In genomic region chr3:14377838-14378169, GRCh38 we compare ENCODE assay signal across 8 cellular contexts. TPM values are rescaled to one million over a fixed set of nuclear protein-coding genes. Genes with fewer than 3 reads are reported as not detected.
A peak's percentile ranks its signal among the peaks of the same experiment; 100 is the strongest.
DNase-seq lines count a peak whose midpoint lies in the region; ATAC-seq and TF ChIP-seq lines count a peak whose summit lies in the region.

No MANE protein-coding gene starts in this region.

- no peak overlapping the region for H3K4me3 Mint-ChIP-seq in CD4-positive, alpha-beta T cell
- H3K4me3 Mint-ChIP-seq in T-helper 17 cell: no peak overlapping the region

- peaks cover 17% of the 10 kb centered on the region for H3K4me1 Mint-ChIP-seq in CD4-positive, alpha-beta T cell (ENCODE audit: low read depth)
- peaks cover 20% of the 10 kb centered on the region for H3K4me1 Mint-ChIP-seq in T-helper 17 cell

- H3K4me1 ChIP-seq in lung (ENCODE audit: control insufficient read depth in 2 of 2, insufficient read depth in 2 of 2, low read length in 2 of 2): peaks cover 0 to 8% of the 10 kb centered on the region in 2 donors

- no peak overlapping the region for H3K4me3 ChIP-seq in lung

- no peaks in the 10 kb centered on the region for H3K9me3 Mint-ChIP-seq in CD4-positive, alpha-beta T cell

- no peaks in the 10 kb centered on the region for H3K27me3 Mint-ChIP-seq in CD4-positive, alpha-beta T cell
- H3K27me3 Mint-ChIP-seq in T-helper 17 cell: no peaks in the 10 kb centered on the region

- intact Hi-C loops in CD4-positive, alpha-beta T cell (cut with DNase I, micrococcal nuclease): no loop called here

- WGBS in lung, 2 donors: 25 to 67% methylated on average over 3 of the region's 3 CpGs

- no peaks in the 10 kb centered on the region for H3K27me3 ChIP-seq in CD4-positive, alpha-beta T cell (ENCODE audit: control insufficient read depth, insufficient read depth, low read length)
- no peaks in the 10 kb centered on the region for H3K27me3 ChIP-seq in lung (ENCODE audit: control insufficient read depth, insufficient read depth)

- H3K27ac Mint-ChIP-seq in CD4-positive, alpha-beta T cell: peak overlapping the region; percentile 24
- H3K27ac Mint-ChIP-seq in T-helper 17 cell: peak overlapping the region; percentile 53

- no peak for TF ChIP-seq CTCF in CD4-positive, alpha-beta T cell (IDR thresholded peaks at IDR 0.05)
- no peak for TF ChIP-seq CTCF in lung (IDR thresholded peaks at IDR 0.05; ENCODE audit: control extremely low read depth, extremely low read depth)

- H3K9me3 ChIP-seq in CD4-positive, alpha-beta T cell (ENCODE audit: control insufficient read depth, low read length): no peaks in the 10 kb centered on the region
- no peaks in the 10 kb centered on the region for H3K9me3 ChIP-seq in T-helper 17 cell (ENCODE audit: control insufficient read depth, low read length, poor library complexity, severe bottlenecking)
- H3K9me3 ChIP-seq in lung (ENCODE audit: control insufficient read depth in 2 of 2, insufficient read depth in 1 of 2, low read length in 1 of 2): no peaks in the 10 kb centered on the region

- peak; percentile 59 for ATAC-seq in CD4-positive, alpha-beta T cell (ENCODE audit: poor library complexity)
- peak; percentile 69 for ATAC-seq in GM21737 (IDR thresholded peaks at IDR 0.05; ENCODE audit: unreplicated experiment)
- ATAC-seq in T-helper 17 cell: peak; percentile 75
- ATAC-seq in lung (ENCODE audit: insufficient read depth, low FRiP score): peak; percentile 79

- H3K36me3 Mint-ChIP-seq in CD4-positive, alpha-beta T cell (ENCODE audit: low read depth): no peaks in the 10 kb centered on the region
- no peaks in the 10 kb centered on the region for H3K36me3 Mint-ChIP-seq in T-helper 17 cell (ENCODE audit: low read depth)

- no peak overlapping the region for H3K27ac ChIP-seq in CD4-positive, alpha-beta T cell (ENCODE audit: low read depth, low read length)
- peak overlapping the region; percentile 21 to 28 for H3K27ac ChIP-seq in lung (ENCODE audit: low read depth in 1 of 2, low read length in 1 of 2)

- no peaks in the 10 kb centered on the region for H3K36me3 ChIP-seq in lung (ENCODE audit: control insufficient read depth in 2 of 2, insufficient read depth in 2 of 2, low read length in 2 of 2)

- DNase-seq in CD4-positive, alpha-beta T cell: peak in 3 of 10 experiments; percentile 5 to 36 (median 19)
- no peak for DNase-seq in T-helper 17 cell
- peak; percentile 57 for DNase-seq in lung (ENCODE audit: low spot score)
- no peak for DNase-seq in nucleus accumbens (lab: John Stamatoyannopoulos, UW)
- no peak for DNase-seq in GM03348 (ENCODE audit: low spot score)
- DNase-seq in kidney glomerular epithelial cell (lab: John Stamatoyannopoulos, UW): no peak
- DNase-seq in HPDE6-E6E7 (ENCODE audit: extremely low spot score): no peak

- POLR2A ChIA-PET in CD4-positive, alpha-beta T cell (lab: Charles Lee): interaction anchor here (1.4 to 1.6 kb wide), 2 partner anchors 24 to 274 kb away, joined by 4 to 9 read pairs; partner anchors contain the start of genes CCDC174 and SLC6A6

- CTCF ChIA-PET in CD4-positive, alpha-beta T cell (lab: Charles Lee): no interaction called here

RNA-seq across cellular contexts. Expression of gene SLC6A6, which starts 24.6 kb away (rescaled TPM):
- total RNA-seq in CD4-positive, alpha-beta T cell: 10 to 100 TPM; 27.8 to 31.2 TPM
- total RNA-seq in T-helper 17 cell (10 to 100 TPM; 51.8 to 68.6 TPM), lung (10 to 100 TPM; 63.0 to 96.3 TPM)
- polyA plus RNA-seq in lung: 10 to 100 TPM; 16.1 to 51.8 TPM
